8 cellular contexts compared by ENCODE assay signal in genomic region chr22:42473484-42474193, GRCh38. TPM values are rescaled to one million over a fixed set of nuclear protein-coding genes. Genes with fewer than 3 reads are reported as not detected.
DNase-seq lines count a peak whose midpoint lies in the region; TF ChIP-seq lines count a peak whose summit lies in the region.

No MANE protein-coding gene starts in this region.

- no peaks in the 10 kb centered on the region for H3K36me3 ChIP-seq in MG63

- H3K4me3 ChIP-seq in GM12865 (ENCODE audit: low read depth, low read length) = no peak overlapping the region
- H3K4me3 ChIP-seq in MG63 = no peak overlapping the region

- no peaks in the 10 kb centered on the region for H3K9me3 ChIP-seq in MG63

- no peaks in the 10 kb centered on the region for H3K27me3 ChIP-seq in MG63

- DNase-seq in Ammon's horn (ENCODE audit: low spot score) (peak; percentile 49), GM12865 (ENCODE audit: low read depth) (peak; percentile 63), NCI-H2171 treated with DMSO at 0.1 percent for 48 hours (lab: John Stamatoyannopoulos, UW) (peak; percentile 68), amniotic epithelial cell (ENCODE audit: low read depth) (peak; percentile 72), iPS DF 19.7 (ENCODE audit: low read depth, low spot score) (peak; percentile 30), smooth muscle cell of the brain vasculature (ENCODE audit: low read depth, low spot score) (peak; percentile 17), UCSD-AML1 (lab: John Stamatoyannopoulos, UW; ENCODE audit: unreplicated experiment) (no peak), MG63 (no peak)

- TF ChIP-seq CTCF in GM12865 (IDR thresholded peaks at IDR 0.05; ENCODE audit: insufficient read depth, low read depth, low read length, missing control alignments) = peak; percentile 77

RNA-seq across cellular contexts. Expression of gene NFAM1, which starts 41.4 kb away (rescaled TPM):
- total RNA-seq in MG63 (2014; rRNA removed; shearing (Covaris generic); ENCODE audit: low replicate concordance) = not detected in 2 replicates

RNA-seq across cellular contexts. Expression of gene RRP7A, which starts 46.0 kb away (rescaled TPM):
- 60.5 and 99.6 TPM in 2 replicates for total RNA-seq in MG63 (2014; rRNA removed; shearing (Covaris generic); ENCODE audit: low replicate concordance)

Comparison
In these comparisons a context has a peak if more than half of its experiments do, and no peak if none do; other contexts are left out.
1. DNase-seq: peak in Ammon's horn (single experiment), GM12865 (single experiment), NCI-H2171 treated with DMSO at 0.1 percent for 48 hours (single experiment), amniotic epithelial cell (single experiment), iPS DF 19.7 (single experiment) and smooth muscle cell of the brain vasculature (single experiment); none in UCSD-AML1 (single experiment) and MG63 (single experiment).